8 cellular contexts compared by ENCODE assay signal in genomic region chr16:86874141-86874540, GRCh38.
DNase-seq lines count a peak whose midpoint lies in the region; ATAC-seq, FAIRE-seq and TF ChIP-seq lines count a peak whose summit lies in the region.

No MANE protein-coding gene starts in this region.

- H3K14ac ChIP-seq in mesenchymal stem cell (ENCODE audit: low read length in 2 of 2) = no peak overlapping the region

- H4K91ac ChIP-seq in mesenchymal stem cell (ENCODE audit: low read length) = no peak overlapping the region

- H4K20me1 ChIP-seq in DND-41 (ENCODE audit: insufficient read depth, low read length) = no peaks in the 10 kb centered on the region

- no peak overlapping the region for H2BK15ac ChIP-seq in mesenchymal stem cell (ENCODE audit: low read depth, poor library complexity, severe bottlenecking)

- H2AFZ ChIP-seq in DND-41 (ENCODE audit: low read depth, low read length) (no peak overlapping the region), mesenchymal stem cell (ENCODE audit: low read depth, low read length) (no peak overlapping the region)

- no peak overlapping the region for H3K4me2 ChIP-seq in DND-41 (ENCODE audit: insufficient read depth, low read length)
- H3K4me2 ChIP-seq in mesenchymal stem cell (ENCODE audit: low read length, poor library complexity, severe bottlenecking) = no peak overlapping the region

- H3K9me3 ChIP-seq in DND-41 (ENCODE audit: insufficient read depth, low read length, severe bottlenecking) = no peaks in the 10 kb centered on the region
- peaks cover 26% of the 10 kb centered on the region for H3K9me3 ChIP-seq in mesenchymal stem cell (ENCODE audit: control insufficient read depth, low read length)

- H3K4me1 ChIP-seq in DND-41 (ENCODE audit: insufficient read depth, low read length) = no peaks in the 10 kb centered on the region
- peaks cover 10% of the 10 kb centered on the region for H3K4me1 ChIP-seq in mesenchymal stem cell (ENCODE audit: control insufficient read depth, insufficient read depth, low read depth, low read length)

- peak; percentile 79 for TF ChIP-seq CTCF in DND-41 (IDR thresholded peaks at IDR 0.05; ENCODE audit: borderline replicate concordance, extremely low read depth, low read length, poor library complexity, severe bottlenecking)

- no peak overlapping the region for H2AK5ac ChIP-seq in mesenchymal stem cell (ENCODE audit: low read length, severe bottlenecking)

- ATAC-seq in DND-41 (ENCODE audit: insufficient read depth, low read depth) = peak; percentile 64; the same call in 2 of the 3 replicates
- ATAC-seq in activated T-cell treated with anti-CD3 and anti-CD28 coated beads, Interleukin-2, amount 50 U/mL, for 72 hours (replicated peaks in 1 of 2) = no peak

- no peaks in the 10 kb centered on the region for H3K79me1 ChIP-seq in mesenchymal stem cell (replicated peaks; ENCODE audit: low read length, poor library complexity, severe bottlenecking)

- H3K79me2 ChIP-seq in DND-41 (ENCODE audit: insufficient read depth, low read length) = no peaks in the 10 kb centered on the region

- no peak overlapping the region for H3K27ac ChIP-seq in DND-41 (ENCODE audit: low read length)
- no peak overlapping the region for H3K27ac ChIP-seq in mesenchymal stem cell (ENCODE audit: low read length, poor library complexity, severe bottlenecking)

- H3K36me3 Mint-ChIP-seq in activated T-cell treated with anti-CD3 and anti-CD28 coated beads, Interleukin-2, amount 50 U/mL, for 72 hours (ENCODE audit: insufficient read depth in 2 of 2) = no peaks in the 10 kb centered on the region

- H2BK120ac ChIP-seq in mesenchymal stem cell (ENCODE audit: low read depth, low read length) = no peak overlapping the region

- no peak overlapping the region for H3K9ac ChIP-seq in DND-41 (ENCODE audit: low read depth, low read length)
- no peak overlapping the region for H3K9ac ChIP-seq in mesenchymal stem cell (ENCODE audit: low read length)

- peaks cover 23% of the 10 kb centered on the region for H3K27me3 Mint-ChIP-seq in activated T-cell treated with anti-CD3 and anti-CD28 coated beads, Interleukin-2, amount 50 U/mL, for 72 hours (ENCODE audit: low read depth)

- FAIRE-seq in HTR-8/SVneo (lab: Jason Lieb, UNC) = peak; percentile 9

- no peak overlapping the region for H3K18ac ChIP-seq in mesenchymal stem cell (ENCODE audit: low read depth in 1 of 2, low read length in 2 of 2)

- H3K9me3 Mint-ChIP-seq in activated T-cell treated with anti-CD3 and anti-CD28 coated beads, Interleukin-2, amount 50 U/mL, for 72 hours = no peaks in the 10 kb centered on the region

- 12% methylated on average over 2 of the region's 2 CpGs for WGBS in mesenchymal stem cell

- no peak overlapping the region for H3K27ac Mint-ChIP-seq in activated T-cell treated with anti-CD3 and anti-CD28 coated beads, Interleukin-2, amount 50 U/mL, for 72 hours

- DNase-seq in DND-41 (peak; percentile 48), HTR-8/SVneo (ENCODE audit: insufficient read length, low spot score) (no peak), mesenchymal stem cell (peak; percentile 40), NCI-H524 (lab: John Stamatoyannopoulos, UW) (no peak), mucosa of gallbladder (ENCODE audit: low spot score) (no peak), OCI-M2 (lab: John Stamatoyannopoulos, UW; ENCODE audit: unreplicated experiment) (no peak), kidney glomerular epithelial cell (lab: John Stamatoyannopoulos, UW) (no peak)
- DNase-seq in activated T-cell treated with anti-CD3 and anti-CD28 coated beads, Interleukin-2, amount 50 U/mL, for 72 hours = peak; percentile 29 to 62

- no peak overlapping the region for H3K4me3 Mint-ChIP-seq in activated T-cell treated with anti-CD3 and anti-CD28 coated beads, Interleukin-2, amount 50 U/mL, for 72 hours

- H4K8ac ChIP-seq in mesenchymal stem cell (ENCODE audit: low read length) = no peak overlapping the region

- no peak overlapping the region for H2BK5ac ChIP-seq in mesenchymal stem cell (ENCODE audit: low read depth, low read length, poor library complexity, severe bottlenecking)

- no peak overlapping the region for H3K4ac ChIP-seq in mesenchymal stem cell (ENCODE audit: low read depth in 1 of 2, low read length in 2 of 2)

- H3K36me3 ChIP-seq in DND-41 (ENCODE audit: insufficient read depth, low read length) (no peaks in the 10 kb centered on the region), mesenchymal stem cell (ENCODE audit: control insufficient read depth in 1 of 2, insufficient read depth in 2 of 2, low read depth in 1 of 2, low read length in 2 of 2) (no peaks in the 10 kb centered on the region)

- no peak overlapping the region for H2BK12ac ChIP-seq in mesenchymal stem cell (ENCODE audit: low read length in 2 of 2)

- peaks cover 3% of the 10 kb centered on the region for H3K27me3 ChIP-seq in DND-41 (ENCODE audit: insufficient read depth, low read length, poor library complexity)
- peaks cover 0 to 91% of the 10 kb centered on the region in 2 experiments for H3K27me3 ChIP-seq in mesenchymal stem cell (ENCODE audit: control insufficient read depth in 1 of 2, insufficient read depth in 1 of 2, low read length in 2 of 2)

- no peak overlapping the region for H3K23ac ChIP-seq in mesenchymal stem cell (ENCODE audit: low read length in 2 of 2)

- no peak overlapping the region for H3K4me3 ChIP-seq in DND-41 (ENCODE audit: low read depth in 1 of 2, low read length in 2 of 2)
- H3K4me3 ChIP-seq in mesenchymal stem cell (ENCODE audit: insufficient read depth in 1 of 2, low read depth in 1 of 2, low read length in 2 of 2) = no peak overlapping the region

- H3K4me1 Mint-ChIP-seq in activated T-cell treated with anti-CD3 and anti-CD28 coated beads, Interleukin-2, amount 50 U/mL, for 72 hours (ENCODE audit: low read depth) = no peaks in the 10 kb centered on the region

Comparison
In these comparisons a context has a peak if more than half of its experiments do, and no peak if none do; other contexts are left out.
1. DNase-seq: peak in DND-41 (single experiment), activated T-cell treated with anti-CD3 and anti-CD28 coated beads, Interleukin-2, amount 50 U/mL, for 72 hours (2 of 2) and mesenchymal stem cell (single experiment); none in HTR-8/SVneo (single experiment), NCI-H524 (0 of 2), mucosa of gallbladder (single experiment), OCI-M2 (single experiment) and kidney glomerular epithelial cell (single experiment).